Comparison of ENCODE assay signal across 10 cellular contexts in genomic region chr5:131389096-131389868, GRCh38.
DNase-seq lines count a peak whose midpoint lies in the region; ATAC-seq, FAIRE-seq and TF ChIP-seq lines count a peak whose summit lies in the region.
"Had no signal": no experiment of that assay in that cellular context is flagged by ENCODE, and none has a peak within 500 bp of the region (broad histone marks: within the 10 kb centered on the region; RNA-seq: fewer than 3 reads in every experiment).

No MANE protein-coding gene starts in this region.

- no peak for TF ChIP-seq POLR2A in endothelial cell of umbilical vein (IDR thresholded peaks at IDR 0.05; ENCODE audit: low read depth, low read length)

- ATAC-seq in GM18868 (IDR thresholded peaks at IDR 0.05; ENCODE audit: unreplicated experiment) = peak; percentile 64
- no peak for ATAC-seq in Right ventricle myocardium superior (ENCODE audit: poor library complexity)

- no peaks in the 10 kb centered on the region for H3K27me3 Mint-ChIP-seq in Calu3 (ENCODE audit: unreplicated experiment)
- no peaks in the 10 kb centered on the region for H3K27me3 Mint-ChIP-seq in IgD-negative memory B cell

- H3K27ac Mint-ChIP-seq in Calu3 (ENCODE audit: unreplicated experiment) = peak overlapping the region; percentile 56
- H3K27ac Mint-ChIP-seq in IgD-negative memory B cell = peak overlapping the region; percentile 63 to 91 (median 90)

- BruUV-seq in Calu3 (replicated peaks; lab: Mats Ljungman, UMichigan) = no TSS peak
- BruUV-seq in endothelial cell of umbilical vein (replicated peaks; lab: Mats Ljungman, UMichigan) = no TSS peak

- no peak overlapping the region for H3K4me3 ChIP-seq in endothelial cell of umbilical vein (replicated peaks in 1 of 3; ENCODE audit: insufficient read depth in 1 of 3, low read depth in 1 of 3, low read length in 3 of 3)
- H3K4me3 ChIP-seq: skin epidermis had no signal

- DNase-seq in Calu3 = no peak
- no peak for DNase-seq in endothelial cell of umbilical vein (ENCODE audit: low read depth, low spot score)
- no peak for DNase-seq in Right ventricle myocardium superior
- DNase-seq in DMS53 treated with DMSO at 0.1 percent for 48 hours (lab: John Stamatoyannopoulos, UW; ENCODE audit: unreplicated experiment) = no peak
- DNase-seq in hippocampal formation (lab: John Stamatoyannopoulos, UW) = no peak
- DNase-seq: NCI-H187 had no signal

- no peak for FAIRE-seq in endothelial cell of umbilical vein (lab: Jason Lieb, UNC)
- FAIRE-seq: keratinocyte had no signal

- CTCF ChIA-PET in Calu3 (lab: Charles Lee) = no interaction called here
- CTCF ChIA-PET in endothelial cell of umbilical vein (lab: Charles Lee) = no interaction called here

- no peaks in the 10 kb centered on the region for H3K27me3 ChIP-seq in endothelial cell of umbilical vein (ENCODE audit: control insufficient read depth in 2 of 2, insufficient read depth in 2 of 2, low read length in 2 of 2)

- peak overlapping the region; percentile 8 for H3K9ac ChIP-seq in endothelial cell of umbilical vein (replicated peaks; ENCODE audit: extremely low read depth, insufficient read depth, low read length)

- no peaks in the 10 kb centered on the region for H3K79me2 ChIP-seq in endothelial cell of umbilical vein (ENCODE audit: control insufficient read depth, insufficient read depth, low read length)

- H3K36me3 ChIP-seq in endothelial cell of umbilical vein (ENCODE audit: control insufficient read depth in 2 of 2, extremely low read depth in 1 of 2, insufficient read depth in 2 of 2, low read length in 2 of 2) = peaks cover 0 to 2% of the 10 kb centered on the region in 2 experiments

- H3K9me1 ChIP-seq in endothelial cell of umbilical vein (replicated peaks; ENCODE audit: control insufficient read depth, extremely low read depth, insufficient read depth, low read length) = no peaks in the 10 kb centered on the region

- dilution Hi-C loops in endothelial cell of umbilical vein (cut with MboI; ENCODE audit: extremely low pct_ligation_motif_present, low sequenced_read_pairs) = no loop called here

- H3K4me3 Mint-ChIP-seq in Calu3 (ENCODE audit: low read depth, unreplicated experiment) (no peak overlapping the region), IgD-negative memory B cell (no peak overlapping the region)

- intact Hi-C loops in Calu3 (cut with micrococcal nuclease; ENCODE audit: unreplicated experiment) = no loop called here
- intact Hi-C loops in endothelial cell of umbilical vein (cut with micrococcal nuclease) = no loop called here
- intact Hi-C loops in Right ventricle myocardium superior (cut with DNase I) = no loop called here

- TF ChIP-seq CTCF in Calu3 (IDR thresholded peaks at IDR 0.05; ENCODE audit: unreplicated experiment) (no peak), endothelial cell of umbilical vein (IDR thresholded peaks at IDR 0.05; ENCODE audit: extremely low read depth in 1 of 2, insufficient read depth in 1 of 2, low read depth in 1 of 2, low read length in 2 of 2) (no peak)

- no peaks in the 10 kb centered on the region for H3K9me3 ChIP-seq in endothelial cell of umbilical vein (replicated peaks; ENCODE audit: control insufficient read depth, insufficient read depth, low read length)

- no peaks in the 10 kb centered on the region for H4K20me1 ChIP-seq in endothelial cell of umbilical vein (replicated peaks; ENCODE audit: control insufficient read depth, extremely low read depth, insufficient read depth, low read length)

- no peak overlapping the region for H3K4me2 ChIP-seq in endothelial cell of umbilical vein (ENCODE audit: insufficient read depth, low read length)

- H3K4me1 Mint-ChIP-seq in Calu3 (ENCODE audit: low read depth, unreplicated experiment) = no peaks in the 10 kb centered on the region
- peaks cover 32 to 42% (median 39%) of the 10 kb centered on the region in 3 donors for H3K4me1 Mint-ChIP-seq in IgD-negative memory B cell

- H3K36me3 Mint-ChIP-seq in Calu3 (ENCODE audit: insufficient read depth, unreplicated experiment) (peaks cover 72% of the 10 kb centered on the region), IgD-negative memory B cell (peaks cover 8% of the 10 kb centered on the region)

- no peaks in the 10 kb centered on the region for H3K9me3 Mint-ChIP-seq in Calu3 (ENCODE audit: low read depth, unreplicated experiment)
- no peaks in the 10 kb centered on the region for H3K9me3 Mint-ChIP-seq in IgD-negative memory B cell

- H3K4me1 ChIP-seq in endothelial cell of umbilical vein (ENCODE audit: control insufficient read depth, extremely low read depth, insufficient read depth, low read length) = peaks cover 18% of the 10 kb centered on the region

- peak overlapping the region; percentile 21 for H3K27ac ChIP-seq in endothelial cell of umbilical vein (ENCODE audit: insufficient read depth, low read depth, low read length)

- H2AFZ ChIP-seq in endothelial cell of umbilical vein (ENCODE audit: low read depth, low read length) = no peak overlapping the region

- POLR2A ChIA-PET in endothelial cell of umbilical vein (lab: Charles Lee) = no interaction called here

TF ChIP-seq in endothelial cell of umbilical vein, 7 proteins besides CTCF, POLR2A, EP300 and RAD21:
- TF ChIP-seq EZH2 (IDR thresholded peaks at IDR 0.05; ENCODE audit: borderline replicate concordance, low read depth, low read length, severe bottlenecking) (no peak), MYC (IDR thresholded peaks at IDR 0.05; ENCODE audit: low read depth, low read length) (no peak), MAX (IDR thresholded peaks at IDR 0.05; ENCODE audit: insufficient read depth, insufficient read length) (no peak), GATA2 (IDR thresholded peaks at IDR 0.05; ENCODE audit: insufficient read depth, insufficient read length, low read depth, low read length) (no peak), FOS (IDR thresholded peaks at IDR 0.05; ENCODE audit: borderline replicate concordance, insufficient read depth, low read length) (no peak), POLR2AphosphoS5 (IDR thresholded peaks at IDR 0.05; ENCODE audit: insufficient read depth, low read depth, low read length) (no peak), JUN (IDR thresholded peaks at IDR 0.05; ENCODE audit: borderline replicate concordance, insufficient read depth, insufficient read length, low read depth) (no peak)
